ENCODE assay signal across 26 cellular contexts in the genomic region with DNA sequence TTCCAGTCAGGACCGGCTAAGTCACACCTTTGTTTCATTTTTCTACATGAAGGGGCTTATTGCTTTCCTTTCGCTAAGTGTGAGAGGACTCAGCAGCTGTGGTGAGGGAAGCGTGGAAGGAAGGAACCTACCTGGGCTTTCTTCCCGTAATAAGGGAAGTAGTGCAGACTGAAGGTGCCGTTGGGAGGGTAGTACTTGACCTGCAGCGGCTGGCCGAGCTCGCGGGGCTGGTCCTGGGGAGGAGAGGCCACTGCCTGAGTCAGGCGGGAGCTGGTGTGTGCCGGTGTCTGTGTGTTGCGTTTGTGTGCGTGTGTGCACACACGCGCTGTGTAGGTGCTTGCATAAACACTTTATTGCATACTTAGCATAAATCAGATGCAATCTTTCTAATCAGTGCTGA. TPM values are rescaled to one million over a fixed set of nuclear protein-coding genes. Genes with fewer than 3 reads are reported as not detected.
DNase-seq lines count a peak whose midpoint lies in the region; ATAC-seq and TF ChIP-seq lines count a peak whose summit lies in the region.
"Had no signal": no experiment of that assay in that cellular context is flagged by ENCODE, and none has a peak within 500 bp of the region (broad histone marks: within the 10 kb centered on the region; RNA-seq: fewer than 3 reads in every experiment).

No MANE protein-coding gene starts in this region.

- no peak overlapping the region for H2BK5ac ChIP-seq in H9 (ENCODE audit: insufficient read length, low read length)

- H2BK15ac ChIP-seq in H9 (ENCODE audit: low read depth, low read length) = no peak overlapping the region

- no peak for TF ChIP-seq CTCF in H9 (conservative IDR thresholded peaks at IDR 0.05)
- TF ChIP-seq CTCF in spleen (IDR thresholded peaks at IDR 0.05 in 8 of 11, conservative IDR thresholded peaks at IDR 0.05 in 3 of 11) = no peak
- TF ChIP-seq CTCF in CD4-positive, alpha-beta T cell (IDR thresholded peaks at IDR 0.05) = no peak

- H3K4me1 ChIP-seq in H9 (ENCODE audit: insufficient read depth, low read length) (no peaks in the 10 kb centered on the region), spleen (peaks cover 4 to 50% (median 21%) of the 10 kb centered on the region in 6 donors)
- H3K4me1 ChIP-seq: uterus had no signal

- no peak overlapping the region for H3T11ph ChIP-seq in H9 (ENCODE audit: low read length)

- peaks cover 4% of the 10 kb centered on the region for H3K27me3 Mint-ChIP-seq in H9 (ENCODE audit: low read depth)
- H3K27me3 Mint-ChIP-seq in CD4-positive, alpha-beta T cell = no peaks in the 10 kb centered on the region

- H3K4me3 Mint-ChIP-seq in H9 = no peak overlapping the region; a peak in 1 of 5 replicates
- H3K4me3 Mint-ChIP-seq in CD4-positive, alpha-beta T cell = no peak overlapping the region

- H2AFZ ChIP-seq in H9 (ENCODE audit: low read length) = no peak overlapping the region

- peaks cover 0 to 33% (median 22%) of the 10 kb centered on the region in 3 experiments; a peak in 5 of 7 replicates for H3K36me3 Mint-ChIP-seq in H9 (ENCODE audit: insufficient read depth in 1 of 3, low read depth in 3 of 3)
- no peaks in the 10 kb centered on the region for H3K36me3 Mint-ChIP-seq in CD4-positive, alpha-beta T cell (ENCODE audit: low read depth)

- H4K20me1 ChIP-seq in H9 (ENCODE audit: control insufficient read depth, insufficient read depth, insufficient read length) = no peaks in the 10 kb centered on the region

- no peak overlapping the region for H3K23ac ChIP-seq in H9 (ENCODE audit: insufficient read length, low read depth, low read length)

- WGBS in H9 (ENCODE audit: extremely low coverage, insufficient read length, low lambda C conversion rate) = no CpG with 5 or more reads among the region's 15 CpGs
- WGBS in spleen, 5 donors = 82 to 88% (median 85%) methylated on average over 15 of the region's 15 CpGs

- H3K36me3 ChIP-seq in spleen = no peaks in the 10 kb centered on the region
- H3K36me3 ChIP-seq: esophagus squamous epithelium, uterus had no signal

- intact Hi-C loops in spleen (cut with DNase I; ENCODE audit: low total_unique reads) = no loop called here
- intact Hi-C loops in CD4-positive, alpha-beta T cell (cut with DNase I, micrococcal nuclease) = no loop called here

- H3K27ac ChIP-seq in H9 (ENCODE audit: insufficient read length, low read depth, low read length) = no peak overlapping the region
- peak overlapping the region in 3 of 8 donors; percentile 21 to 67 (median 57) for H3K27ac ChIP-seq in spleen
- no peak overlapping the region for H3K27ac ChIP-seq in CD4-positive, alpha-beta T cell (ENCODE audit: low read depth, low read length)
- H3K27ac ChIP-seq: esophagus squamous epithelium, HL-60, psoas muscle, uterus had no signal

- H3K27me3 ChIP-seq in H9 (ENCODE audit: insufficient read depth, low read length) (no peaks in the 10 kb centered on the region), spleen (replicated peaks in 1 of 7) (no peaks in the 10 kb centered on the region)
- H3K27me3 ChIP-seq in CD4-positive, alpha-beta T cell (ENCODE audit: control insufficient read depth, insufficient read depth, low read length) = no peaks in the 10 kb centered on the region
- H3K27me3 ChIP-seq: esophagus squamous epithelium, uterus had no signal

- no peak overlapping the region for H3K4ac ChIP-seq in H9 (ENCODE audit: low read depth, low read length)

- POLR2A ChIA-PET in CD4-positive, alpha-beta T cell (lab: Charles Lee) = no interaction called here

- CTCF ChIA-PET in CD4-positive, alpha-beta T cell (lab: Charles Lee) = no interaction called here

- peak; percentile 24 for DNase-seq in activated CD4-positive, CD25-positive, alpha-beta regulatory T cell treated with anti-CD3 and anti-CD28 coated beads, Interleukin-2, amount 50 U/mL, for 72 hours
- DNase-seq in H9 (no peak), kidney tubule cell (ENCODE audit: low spot score) (peak; percentile 20), spleen (peak; percentile 54)
- DNase-seq in CD4-positive, alpha-beta T cell = no peak
- DNase-seq: activated CD4-positive, alpha-beta T cell treated with anti-CD3 and anti-CD28 coated beads, Interleukin-2, amount 50 U/mL, for 1 hour; activated CD8-positive, alpha-beta memory T cell treated with anti-CD3 and anti-CD28 coated beads, Interleukin-2, amount 50 U/mL, for 4 hours; activated gamma-delta T cell; anterior cingulate cortex; cerebellar nuclear complex; effector CD8-positive, alpha-beta T cell; esophagus squamous epithelium; NCI-H1436 treated with DMSO at 0.1 percent for 48 hours; NCI-H2171 treated with DMSO at 0.1 percent for 48 hours; NCI-H748 treated with DMSO at 0.1 percent for 48 hours; SHP77 treated with DMSO at 0.1 percent for 48 hours had no signal

- H2BK12ac ChIP-seq in H9 (ENCODE audit: insufficient read length, low read depth, low read length) = no peak overlapping the region

- no peak overlapping the region for H4K5ac ChIP-seq in H9 (ENCODE audit: insufficient read length, low read depth, low read length)

- no peaks in the 10 kb centered on the region for H3K79me2 ChIP-seq in H9 (ENCODE audit: insufficient read depth, low read length)

- no peak overlapping the region for H2BK120ac ChIP-seq in H9 (ENCODE audit: low read depth, low read length, poor library complexity, severe bottlenecking)

- ATAC-seq in activated CD4-positive, CD25-positive, alpha-beta regulatory T cell treated with anti-CD3 and anti-CD28 coated beads, Interleukin-2, amount 50 U/mL, for 24 hours = no peak
- no peak for ATAC-seq in CD4-positive, alpha-beta T cell (ENCODE audit: poor library complexity)
- ATAC-seq in GM21515 (IDR thresholded peaks at IDR 0.05; ENCODE audit: unreplicated experiment) (no peak), GM21529 (IDR thresholded peaks at IDR 0.05; ENCODE audit: unreplicated experiment) (no peak)
- ATAC-seq: psoas muscle had no signal

- H3K9me3 ChIP-seq in H9 (ENCODE audit: control insufficient read depth, low read depth, low read length) (no peaks in the 10 kb centered on the region), spleen (no peaks in the 10 kb centered on the region)
- H3K9me3 ChIP-seq in CD4-positive, alpha-beta T cell (ENCODE audit: control insufficient read depth, low read length) = no peaks in the 10 kb centered on the region
- H3K9me3 ChIP-seq: esophagus squamous epithelium, psoas muscle, uterus had no signal

- H3K9me3 Mint-ChIP-seq in H9 = peaks cover 0 to 20% of the 10 kb centered on the region in 2 experiments; a peak in 2 of 5 replicates
- no peaks in the 10 kb centered on the region for H3K9me3 Mint-ChIP-seq in CD4-positive, alpha-beta T cell

- H3K79me1 ChIP-seq in H9 (ENCODE audit: insufficient read depth, low read depth, low read length, poor library complexity, severe bottlenecking) = no peaks in the 10 kb centered on the region

- H3K27ac Mint-ChIP-seq in H9 = peak overlapping the region in 2 of 3 experiments; percentile 2 to 25; a peak in 2 of 7 replicates
- no peak overlapping the region for H3K27ac Mint-ChIP-seq in CD4-positive, alpha-beta T cell

- no peak overlapping the region for H4K8ac ChIP-seq in H9 (replicated peaks; ENCODE audit: insufficient read length, low read depth, low read length)

- H3K4me3 ChIP-seq in spleen = no peak overlapping the region
- H3K4me3 ChIP-seq: esophagus squamous epithelium, psoas muscle, uterus had no signal

- no peak overlapping the region for H3K9ac ChIP-seq in H9 (ENCODE audit: extremely low read depth, insufficient read length, low read length)

- no peaks in the 10 kb centered on the region for H3K23me2 ChIP-seq in H9 (ENCODE audit: insufficient read length, low read depth, low read length, poor library complexity, severe bottlenecking)

- H3K4me2 ChIP-seq in H9 (ENCODE audit: insufficient read depth, insufficient read length, low read length) = no peak overlapping the region

- no peak for TF ChIP-seq POLR2A in spleen (IDR thresholded peaks at IDR 0.05)

- H2BK20ac ChIP-seq in H9 (ENCODE audit: low read depth, low read length, poor library complexity, severe bottlenecking) = no peak overlapping the region

- H3K4me1 Mint-ChIP-seq in H9 = peaks cover 7% of the 10 kb centered on the region in 2 experiments
- peaks cover 27% of the 10 kb centered on the region for H3K4me1 Mint-ChIP-seq in CD4-positive, alpha-beta T cell (ENCODE audit: low read depth)

- H2AK5ac ChIP-seq in H9 (ENCODE audit: insufficient read length, low read length) = no peak overlapping the region

- H3K14ac ChIP-seq in H9 (ENCODE audit: insufficient read depth, low read length) = no peak overlapping the region; the same call in 1 of the 2 replicates

- no peak overlapping the region for H3K18ac ChIP-seq in H9 (ENCODE audit: insufficient read length, low read depth, low read length)

- H3K56ac ChIP-seq in H9 (ENCODE audit: insufficient read length, low read depth, low read length) = no peak overlapping the region

- H4K91ac ChIP-seq in H9 (ENCODE audit: insufficient read length, low read depth, low read length) = no peak overlapping the region

RNA-seq across cellular contexts. Expression of a gene that starts 7.7 kb away (rescaled TPM):
- total RNA-seq in H9 (2021) = not detected in 2 replicates
- total RNA-seq in spleen = under 1 TPM in 3 of 7 donors, not detected in 4; 0.32 to 0.46 (median 0.43) TPM
- under 1 TPM; 0.09 to 0.15 (median 0.13) TPM for polyA plus RNA-seq in spleen
- not detected for total RNA-seq in CD4-positive, alpha-beta T cell
- total RNA-seq: A172, esophagus squamous epithelium, M059J, OCI-LY7, psoas muscle had no signal
- polyA plus RNA-seq: BJ had no signal

RNA-seq across cellular contexts. Expression of a gene that starts 16.7 kb away (rescaled TPM):
- 0.31 and 0.83 TPM in 2 replicates for total RNA-seq in H9 (2021)
- total RNA-seq in spleen = not detected
- not detected for polyA plus RNA-seq in spleen
- not detected for total RNA-seq in CD4-positive, alpha-beta T cell
- total RNA-seq: A172, esophagus squamous epithelium, M059J, OCI-LY7 had no signal
- polyA plus RNA-seq: psoas muscle had no signal

Comparison
In these comparisons a context has a peak if more than half of its experiments do, and no peak if none do; other contexts are left out.
1. DNase-seq: peak in activated CD4-positive, CD25-positive, alpha-beta regulatory T cell treated with anti-CD3 and anti-CD28 coated beads, Interleukin-2, amount 50 U/mL, for 72 hours (single experiment), kidney tubule cell (single experiment) and spleen (single experiment); none in H9 (single experiment) and CD4-positive, alpha-beta T cell (0 of 10).